Comparison of ENCODE assay signal across 1 cellular context in genomic region chr5:89073045-89073444, GRCh38.
TF ChIP-seq lines count a peak whose summit lies in the region.

No MANE protein-coding gene starts in this region.

TF ChIP-seq in GM23338, 12 proteins besides CTCF, POLR2A, EP300 and RAD21 (continued from another document):
- TF ChIP-seq, protein P1, sequence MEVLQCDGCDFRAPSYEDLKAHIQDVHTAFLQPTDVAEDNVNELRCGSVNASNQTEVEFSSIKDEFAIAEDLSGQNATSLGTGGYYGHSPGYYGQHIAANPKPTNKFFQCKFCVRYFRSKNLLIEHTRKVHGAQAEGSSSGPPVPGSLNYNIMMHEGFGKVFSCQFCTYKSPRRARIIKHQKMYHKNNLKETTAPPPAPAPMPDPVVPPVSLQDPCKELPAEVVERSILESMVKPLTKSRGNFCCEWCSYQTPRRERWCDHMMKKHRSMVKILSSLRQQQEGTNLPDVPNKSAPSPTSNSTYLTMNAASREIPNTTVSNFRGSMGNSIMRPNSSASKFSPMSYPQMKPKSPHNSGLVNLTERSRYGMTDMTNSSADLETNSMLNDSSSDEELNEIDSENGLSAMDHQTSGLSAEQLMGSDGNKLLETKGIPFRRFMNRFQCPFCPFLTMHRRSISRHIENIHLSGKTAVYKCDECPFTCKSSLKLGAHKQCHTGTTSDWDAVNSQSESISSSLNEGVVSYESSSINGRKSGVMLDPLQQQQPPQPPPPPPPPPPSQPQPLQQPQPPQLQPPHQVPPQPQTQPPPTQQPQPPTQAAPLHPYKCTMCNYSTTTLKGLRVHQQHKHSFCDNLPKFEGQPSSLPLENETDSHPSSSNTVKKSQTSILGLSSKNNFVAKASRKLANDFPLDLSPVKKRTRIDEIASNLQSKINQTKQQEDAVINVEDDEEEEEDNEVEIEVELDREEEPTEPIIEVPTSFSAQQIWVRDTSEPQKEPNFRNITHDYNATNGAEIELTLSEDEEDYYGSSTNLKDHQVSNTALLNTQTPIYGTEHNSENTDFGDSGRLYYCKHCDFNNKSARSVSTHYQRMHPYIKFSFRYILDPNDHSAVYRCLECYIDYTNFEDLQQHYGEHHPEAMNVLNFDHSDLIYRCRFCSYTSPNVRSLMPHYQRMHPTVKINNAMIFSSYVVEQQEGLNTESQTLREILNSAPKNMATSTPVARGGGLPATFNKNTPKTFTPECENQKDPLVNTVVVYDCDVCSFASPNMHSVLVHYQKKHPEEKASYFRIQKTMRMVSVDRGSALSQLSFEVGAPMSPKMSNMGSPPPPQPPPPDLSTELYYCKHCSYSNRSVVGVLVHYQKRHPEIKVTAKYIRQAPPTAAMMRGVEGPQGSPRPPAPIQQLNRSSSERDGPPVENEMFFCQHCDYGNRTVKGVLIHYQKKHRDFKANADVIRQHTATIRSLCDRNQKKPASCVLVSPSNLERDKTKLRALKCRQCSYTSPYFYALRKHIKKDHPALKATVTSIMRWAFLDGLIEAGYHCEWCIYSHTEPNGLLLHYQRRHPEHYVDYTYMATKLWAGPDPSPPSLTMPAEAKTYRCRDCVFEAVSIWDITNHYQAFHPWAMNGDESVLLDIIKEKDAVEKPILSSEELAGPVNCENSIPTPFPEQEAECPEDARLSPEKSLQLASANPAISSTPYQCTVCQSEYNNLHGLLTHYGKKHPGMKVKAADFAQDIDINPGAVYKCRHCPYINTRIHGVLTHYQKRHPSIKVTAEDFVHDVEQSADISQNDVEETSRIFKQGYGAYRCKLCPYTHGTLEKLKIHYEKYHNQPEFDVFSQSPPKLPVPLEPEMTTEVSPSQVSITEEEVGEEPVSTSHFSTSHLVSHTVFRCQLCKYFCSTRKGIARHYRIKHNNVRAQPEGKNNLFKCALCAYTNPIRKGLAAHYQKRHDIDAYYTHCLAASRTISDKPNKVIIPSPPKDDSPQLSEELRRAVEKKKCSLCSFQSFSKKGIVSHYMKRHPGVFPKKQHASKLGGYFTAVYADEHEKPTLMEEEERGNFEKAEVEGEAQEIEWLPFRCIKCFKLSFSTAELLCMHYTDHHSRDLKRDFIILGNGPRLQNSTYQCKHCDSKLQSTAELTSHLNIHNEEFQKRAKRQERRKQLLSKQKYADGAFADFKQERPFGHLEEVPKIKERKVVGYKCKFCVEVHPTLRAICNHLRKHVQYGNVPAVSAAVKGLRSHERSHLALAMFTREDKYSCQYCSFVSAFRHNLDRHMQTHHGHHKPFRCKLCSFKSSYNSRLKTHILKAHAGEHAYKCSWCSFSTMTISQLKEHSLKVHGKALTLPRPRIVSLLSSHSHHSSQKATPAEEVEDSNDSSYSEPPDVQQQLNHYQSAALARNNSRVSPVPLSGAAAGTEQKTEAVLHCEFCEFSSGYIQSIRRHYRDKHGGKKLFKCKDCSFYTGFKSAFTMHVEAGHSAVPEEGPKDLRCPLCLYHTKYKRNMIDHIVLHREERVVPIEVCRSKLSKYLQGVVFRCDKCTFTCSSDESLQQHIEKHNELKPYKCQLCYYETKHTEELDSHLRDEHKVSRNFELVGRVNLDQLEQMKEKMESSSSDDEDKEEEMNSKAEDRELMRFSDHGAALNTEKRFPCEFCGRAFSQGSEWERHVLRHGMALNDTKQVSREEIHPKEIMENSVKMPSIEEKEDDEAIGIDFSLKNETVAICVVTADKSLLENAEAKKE (CRISPR knock-in tag; IDR thresholded peaks at IDR 0.05), result no peak
- TF ChIP-seq EZH2phosphoT487 (IDR thresholded peaks at IDR 0.05; ENCODE audit: unreplicated experiment), result no peak
- no peak for TF ChIP-seq ZNF331 (CRISPR knock-in tag; IDR thresholded peaks at IDR 0.05; ENCODE audit: low read depth)
- TF ChIP-seq REST (IDR thresholded peaks at IDR 0.05; ENCODE audit: unreplicated experiment), result no peak
- no peak for TF ChIP-seq EZH2 (IDR thresholded peaks at IDR 0.05; ENCODE audit: low read depth, unreplicated experiment)
- TF ChIP-seq POLR2AphosphoS5 (IDR thresholded peaks at IDR 0.05; ENCODE audit: low read depth), result no peak
- TF ChIP-seq CREB1 (CRISPR knock-in tag; IDR thresholded peaks at IDR 0.05; ENCODE audit: low read depth), result no peak
- no peak for TF ChIP-seq STAT1 (IDR thresholded peaks at IDR 0.05; ENCODE audit: unreplicated experiment)
- no peak for TF ChIP-seq ZNF114 (CRISPR knock-in tag; IDR thresholded peaks at IDR 0.05)
